ENCODE assay signal across 1 cellular context in genomic region chr4:106201373-106201772, GRCh38.
TF ChIP-seq lines count a peak whose summit lies in the region.

No MANE protein-coding gene starts in this region.

TF ChIP-seq in SK-N-SH treated with all-trans-retinoic acid at 6 μM for 48 hours, 23 proteins besides CTCF, POLR2A, EP300 and RAD21 (continued from another document):
- TF ChIP-seq POU6F1 (CRISPR knock-in tag; IDR thresholded peaks at IDR 0.05; ENCODE audit: borderline replicate concordance, low read depth) (no peak), PPARA (CRISPR knock-in tag; IDR thresholded peaks at IDR 0.05; ENCODE audit: borderline replicate concordance) (no peak), ARNTL (CRISPR knock-in tag; IDR thresholded peaks at IDR 0.05; ENCODE audit: borderline replicate concordance, low read depth) (no peak), ZFP3 (CRISPR knock-in tag; IDR thresholded peaks at IDR 0.05) (no peak), ISL1 (CRISPR knock-in tag; IDR thresholded peaks at IDR 0.05) (no peak)
- TF ChIP-seq, protein P1, sequence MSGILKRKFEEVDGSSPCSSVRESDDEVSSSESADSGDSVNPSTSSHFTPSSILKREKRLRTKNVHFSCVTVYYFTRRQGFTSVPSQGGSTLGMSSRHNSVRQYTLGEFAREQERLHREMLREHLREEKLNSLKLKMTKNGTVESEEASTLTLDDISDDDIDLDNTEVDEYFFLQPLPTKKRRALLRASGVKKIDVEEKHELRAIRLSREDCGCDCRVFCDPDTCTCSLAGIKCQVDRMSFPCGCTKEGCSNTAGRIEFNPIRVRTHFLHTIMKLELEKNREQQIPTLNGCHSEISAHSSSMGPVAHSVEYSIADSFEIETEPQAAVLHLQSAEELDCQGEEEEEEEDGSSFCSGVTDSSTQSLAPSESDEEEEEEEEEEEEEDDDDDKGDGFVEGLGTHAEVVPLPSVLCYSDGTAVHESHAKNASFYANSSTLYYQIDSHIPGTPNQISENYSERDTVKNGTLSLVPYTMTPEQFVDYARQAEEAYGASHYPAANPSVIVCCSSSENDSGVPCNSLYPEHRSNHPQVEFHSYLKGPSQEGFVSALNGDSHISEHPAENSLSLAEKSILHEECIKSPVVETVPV (CRISPR knock-in tag; IDR thresholded peaks at IDR 0.05): no peak
